Comparison of ENCODE assay signal across 25 cellular contexts in genomic region chr10:94524146-94524545, GRCh38. TPM values are rescaled to one million over a fixed set of nuclear protein-coding genes. Genes with fewer than 3 reads are reported as not detected.
DNase-seq lines count a peak whose midpoint lies in the region; TF ChIP-seq lines count a peak whose summit lies in the region.
"Had no signal": no experiment of that assay in that cellular context is flagged by ENCODE, and none has a peak within 500 bp of the region (broad histone marks: within the 10 kb centered on the region; RNA-seq: fewer than 3 reads in every experiment).

No MANE protein-coding gene starts in this region.

- H3K9me3 Mint-ChIP-seq in activated naive CD8-positive, alpha-beta T cell treated with anti-CD3 and anti-CD28 coated beads for 36 hours, result no peaks in the 10 kb centered on the region
- H3K9me3 Mint-ChIP-seq: nephron progenitor cell; stimulated activated naive CD8-positive, alpha-beta T cell treated with anti-CD3 and anti-CD28 coated beads, Interleukin-15, amount 100 ng/mL, for 72 hours had no signal

- H3K27me3 Mint-ChIP-seq in activated naive CD8-positive, alpha-beta T cell treated with anti-CD3 and anti-CD28 coated beads for 36 hours, result peaks cover 12% of the 10 kb centered on the region

- H3K36me3 Mint-ChIP-seq in activated naive CD8-positive, alpha-beta T cell treated with anti-CD3 and anti-CD28 coated beads for 36 hours, result no peaks in the 10 kb centered on the region

- no peak overlapping the region for H3K4me3 ChIP-seq in thyroid gland (replicated peaks in 1 of 3)
- H3K4me3 ChIP-seq: prostate gland, upper lobe of left lung had no signal

- no peak for TF ChIP-seq POLR2A in thyroid gland (IDR thresholded peaks at IDR 0.05)

- WGBS in thyroid gland, 2 donors, result 96 to 97% methylated on average over 7 of the region's 7 CpGs

- H3K4me1 ChIP-seq in thyroid gland, result no peaks in the 10 kb centered on the region
- H3K4me1 ChIP-seq: prostate gland, upper lobe of left lung had no signal

- H3K27ac Mint-ChIP-seq in activated naive CD8-positive, alpha-beta T cell treated with anti-CD3 and anti-CD28 coated beads for 36 hours, result no peak overlapping the region
- H3K27ac Mint-ChIP-seq: mesothelial cell of epicardium; nephron progenitor cell; stimulated activated naive CD8-positive, alpha-beta T cell treated with anti-CD3 and anti-CD28 coated beads, Interleukin-15, amount 100 ng/mL, for 72 hours had no signal

- no peaks in the 10 kb centered on the region for H3K27me3 ChIP-seq in thyroid gland
- H3K27me3 ChIP-seq: upper lobe of left lung had no signal

- H3K4me3 Mint-ChIP-seq in activated naive CD8-positive, alpha-beta T cell treated with anti-CD3 and anti-CD28 coated beads for 36 hours, result no peak overlapping the region
- H3K4me3 Mint-ChIP-seq: mesothelial cell of epicardium; nephron progenitor cell; stimulated activated naive CD8-positive, alpha-beta T cell treated with anti-CD3 and anti-CD28 coated beads, Interleukin-15, amount 100 ng/mL, for 72 hours had no signal

- TF ChIP-seq CTCF in thyroid gland (IDR thresholded peaks at IDR 0.05), result no peak

- peaks cover 0 to 2% of the 10 kb centered on the region in 2 donors for H3K36me3 ChIP-seq in thyroid gland
- H3K36me3 ChIP-seq: prostate gland had no signal

- H3K9me3 ChIP-seq in thyroid gland, result no peaks in the 10 kb centered on the region
- H3K9me3 ChIP-seq: prostate gland, upper lobe of left lung had no signal

- peak; percentile 21 for DNase-seq in ELR (ENCODE audit: low read depth)
- peak; percentile 87 for DNase-seq in LHCN-M2 (ENCODE audit: low read depth)
- peak; percentile 14 for DNase-seq in epithelial cell of prostate (ENCODE audit: low read depth, low spot score)
- peak; percentile 18 for DNase-seq in non-pigmented ciliary epithelial cell (ENCODE audit: low read depth)
- DNase-seq in activated naive CD8-positive, alpha-beta T cell treated with anti-CD3 and anti-CD28 coated beads for 36 hours, result no peak
- no peak for DNase-seq in DMS79 treated with DMSO at 0.1 percent for 48 hours (lab: John Stamatoyannopoulos, UW)
- no peak for DNase-seq in midbrain (lab: John Stamatoyannopoulos, UW)
- no peak for DNase-seq in thyroid gland
- DNase-seq: activated CD4-positive, alpha-beta T cell treated with anti-CD3 and anti-CD28 coated beads, Interleukin-2, amount 50 U/mL, for 4 hours; activated gamma-delta T cell; amygdala; foreskin melanocyte; GDM1; Karpas-422; kidney glomerular epithelial cell; NCI-H2107; NCI-H526 treated with DMSO at 0.1 percent for 48 hours; nephron progenitor cell; small intestine; stimulated activated CD4-positive, alpha-beta T cell treated with anti-CD3 and anti-CD28 coated beads, Interleukin-2, amount 100 ng/mL, for 48 hours; stimulated activated naive CD8-positive, alpha-beta T cell treated with anti-CD3 and anti-CD28 coated beads, Interleukin-15, amount 100 ng/mL, for 72 hours; upper lobe of left lung had no signal

- no peaks in the 10 kb centered on the region for H3K4me1 Mint-ChIP-seq in activated naive CD8-positive, alpha-beta T cell treated with anti-CD3 and anti-CD28 coated beads for 36 hours
- H3K4me1 Mint-ChIP-seq: mesothelial cell of epicardium; nephron progenitor cell; stimulated activated naive CD8-positive, alpha-beta T cell treated with anti-CD3 and anti-CD28 coated beads, Interleukin-15, amount 100 ng/mL, for 72 hours had no signal

- intact Hi-C loops in thyroid gland (cut with DNase I), result no loop called here

- H3K27ac ChIP-seq in epithelial cell of prostate, result no peak overlapping the region
- H3K27ac ChIP-seq in thyroid gland, result no peak overlapping the region
- H3K27ac ChIP-seq: prostate gland, upper lobe of left lung, VCaP had no signal

RNA-seq across cellular contexts. Expression of gene HELLS, which starts 21.4 kb away (rescaled TPM):
- total RNA-seq in LHCN-M2 (2014; rRNA removed) (70.1 and 92.9 TPM in 2 replicates), thyroid gland (10 to 100 TPM in 1 of 4 donors, 1 to 10 TPM in 3; 2.7 to 11.2 (median 8.4) TPM)
- polyA plus RNA-seq in LHCN-M2 (2012), result 9.9 TPM
- total RNA-seq in activated naive CD8-positive, alpha-beta T cell treated with anti-CD3 and anti-CD28 coated beads for 36 hours, result 100 to 1,000 TPM; 147 to 149 TPM

Comparison
In these comparisons a context has a peak if more than half of its experiments do, and no peak if none do; other contexts are left out.
1. DNase-seq: peak in ELR (single experiment), LHCN-M2 (single experiment), epithelial cell of prostate (single experiment) and non-pigmented ciliary epithelial cell (single experiment); none in activated naive CD8-positive, alpha-beta T cell treated with anti-CD3 and anti-CD28 coated beads for 36 hours (single experiment), DMS79 treated with DMSO at 0.1 percent for 48 hours (single experiment), midbrain (single experiment) and thyroid gland (0 of 2).